Comparison of ENCODE assay signal across 18 cellular contexts in genomic region chr3:141478139-141478538, GRCh38.
"Had no signal": no experiment of that assay in that cellular context is flagged by ENCODE, and none has a peak within 500 bp of the region (broad histone marks: within the 10 kb centered on the region; RNA-seq: fewer than 3 reads in every experiment).

No MANE protein-coding gene starts in this region.

- H3K27me3 ChIP-seq: esophagus squamous epithelium, pancreas, testis, tibial nerve, upper lobe of right lung, vagina had no signal

- H3K4me3 Mint-ChIP-seq: memory B cell, mesothelial cell of epicardium had no signal

- ATAC-seq: left lobe of liver; right cardiac atrium; stimulated activated naive CD8-positive, alpha-beta T cell treated with anti-CD3 and anti-CD28 coated beads, Interleukin-15, Interleukin-2, amounts not matched to agents 100 U/mL and 50 U/mL, for 24 hours had no signal

- H3K9me3 Mint-ChIP-seq: mesothelial cell of epicardium had no signal

- H3K36me3 ChIP-seq: esophagus squamous epithelium, pancreas, tibial nerve, upper lobe of right lung, vagina had no signal

- H3K4me3 ChIP-seq: esophagus squamous epithelium, pancreas, testis, tibial nerve, upper lobe of right lung, vagina had no signal

- DNase-seq: cerebellar nuclear complex; dermis blood vessel endothelial cell; esophagus squamous epithelium; foreskin fibroblast; islet precursor cell; pancreas; right cardiac atrium; small intestine; stimulated activated CD4-positive, alpha-beta T cell treated with anti-CD3 and anti-CD28 coated beads, Interleukin-12 subunit alpha, Interleukin-12 subunit beta, amount 100 ng/mL, for 4 hours; stimulated activated naive CD8-positive, alpha-beta T cell treated with anti-CD3 and anti-CD28 coated beads, Interleukin-15, Interleukin-2, amounts not matched to agents 100 U/mL and 50 U/mL, for 24 hours; testis; upper lobe of right lung had no signal

- H3K27me3 Mint-ChIP-seq: memory B cell had no signal

- H3K4me1 Mint-ChIP-seq: mesothelial cell of epicardium had no signal

- H3K27ac Mint-ChIP-seq: mesothelial cell of epicardium, progenitor cell of endocrine pancreas had no signal

- H3K4me1 ChIP-seq: esophagus squamous epithelium, pancreas, testis, upper lobe of right lung, vagina had no signal

- H3K36me3 Mint-ChIP-seq: memory B cell, mesothelial cell of epicardium had no signal

- H3K9me3 ChIP-seq: esophagus squamous epithelium, pancreas, testis, tibial nerve, upper lobe of right lung, vagina had no signal

- H3K27ac ChIP-seq: esophagus squamous epithelium, pancreas, testis, tibial nerve, upper lobe of right lung, vagina had no signal
